In genomic region chr1:24119859-24120756, GRCh38 we compare ENCODE assay signal across 10 cellular contexts. TPM values are rescaled to one million over a fixed set of nuclear protein-coding genes. Genes with fewer than 3 reads are reported as not detected.
DNase-seq lines count a peak whose midpoint lies in the region; ATAC-seq and TF ChIP-seq lines count a peak whose summit lies in the region.
"Had no signal": no experiment of that assay in that cellular context is flagged by ENCODE, and none has a peak within 500 bp of the region (broad histone marks: within the 10 kb centered on the region; RNA-seq: fewer than 3 reads in every experiment).

No MANE protein-coding gene starts in this region.

- CTCF ChIA-PET in Panc1 (lab: Charles Lee), result interaction anchor here (1.0 kb wide), 1 partner anchor 30 kb away, joined by 4 read pairs; no protein-coding TSS in a partner anchor

- in situ Hi-C loops in Panc1 (cut with HindIII; ENCODE audit: low pct_unique_long_range_greater_than_20kb, low sequenced_read_pairs), result no loop called here

- POLR2A ChIA-PET in Panc1 (lab: Charles Lee), result interaction anchor here (0.5 kb wide), 1 partner anchor 477 kb away, joined by 3 read pairs; no protein-coding TSS in a partner anchor

- intact Hi-C loops in Panc1 (cut with micrococcal nuclease; ENCODE audit: unreplicated experiment), result no loop called here
- intact Hi-C loops in right lobe of liver (cut with DNase I), result no loop called here
- intact Hi-C loops in testis (cut with DNase I; ENCODE audit: low total_unique reads), result no loop called here

- H3K27me3 ChIP-seq in Panc1 (ENCODE audit: control insufficient read depth, insufficient read depth, low read length) (no peaks in the 10 kb centered on the region), right lobe of liver (no peaks in the 10 kb centered on the region), testis (no peaks in the 10 kb centered on the region)

- 10% methylated on average over 4 of the region's 17 CpGs for WGBS in right lobe of liver (ENCODE audit: insufficient coverage, low coverage, low lambda C conversion rate, missing lambda C conversion rate)
- 39 to 64% methylated on average over 6 to 17 of the region's 17 CpGs for WGBS in testis, 2 donors

- ATAC-seq in Panc1 (peak; percentile 60; the same call in 1 of the 2 replicates), right lobe of liver (peak; percentile 79 to 91 (median 82)), HG02623 (IDR thresholded peaks at IDR 0.05; ENCODE audit: unreplicated experiment) (no peak)
- ATAC-seq: activated CD8-positive, alpha-beta T cell treated with anti-CD3 and anti-CD28 coated beads for 36 hours; naive thymus-derived CD8-positive, alpha-beta T cell had no signal

- TF ChIP-seq CTCF in Panc1 (IDR thresholded peaks at IDR 0.05) (no peak), epithelial cell of esophagus (IDR thresholded peaks at IDR 0.05; ENCODE audit: insufficient read depth, low read depth, low read length, missing control alignments) (no peak), right lobe of liver (IDR thresholded peaks at IDR 0.05) (no peak), testis (IDR thresholded peaks at IDR 0.05) (no peak)

- H3K9me3 ChIP-seq in Panc1 (ENCODE audit: control insufficient read depth, insufficient read depth, low read depth, low read length) (no peaks in the 10 kb centered on the region), right lobe of liver (no peaks in the 10 kb centered on the region), testis (no peaks in the 10 kb centered on the region)

- DNase-seq in Panc1 (ENCODE audit: low read depth, low spot score), result no peak
- peak; percentile 98 for DNase-seq in epithelial cell of esophagus (ENCODE audit: low read depth)
- peak; percentile 56 to 81 (median 80) for DNase-seq in right lobe of liver
- DNase-seq in testis, result peak; percentile 91
- DNase-seq in NCI-H82 treated with DMSO at 0.1 percent for 48 hours (lab: John Stamatoyannopoulos, UW; ENCODE audit: unreplicated experiment), result no peak
- DNase-seq in medulla oblongata (ENCODE audit: extremely low spot score), result no peak
- DNase-seq: activated CD8-positive, alpha-beta T cell treated with anti-CD3 and anti-CD28 coated beads for 36 hours; naive thymus-derived CD8-positive, alpha-beta T cell had no signal

- H3K4me1 ChIP-seq in Panc1 (ENCODE audit: control insufficient read depth, insufficient read depth, low read length) (no peaks in the 10 kb centered on the region; the same call in 1 of the 2 replicates), right lobe of liver (peaks cover 0 to 25% (median 9%) of the 10 kb centered on the region in 4 donors), testis (peaks cover 27% of the 10 kb centered on the region)

- TF ChIP-seq POLR2A in right lobe of liver (IDR thresholded peaks at IDR 0.05), result peak; percentile 11
- TF ChIP-seq POLR2A in testis (IDR thresholded peaks at IDR 0.05), result no peak

- H3K27ac ChIP-seq in Panc1 (ENCODE audit: low read length) (no peak overlapping the region), right lobe of liver (peak overlapping the region in 1 of 3 donors; percentile 36), testis (peak overlapping the region; percentile 57 to 72)

- H3K4me3 ChIP-seq in Panc1 (ENCODE audit: low read depth in 2 of 2, low read length in 2 of 2) (no peak overlapping the region), epithelial cell of esophagus (ENCODE audit: low read length) (no peak overlapping the region), right lobe of liver (no peak overlapping the region), testis (no peak overlapping the region)

- no TSS peak for BruUV-seq in Panc1 (replicated peaks; lab: Mats Ljungman, UMichigan)

- no peaks in the 10 kb centered on the region for H3K36me3 ChIP-seq in Panc1 (ENCODE audit: control insufficient read depth, insufficient read depth, low read length)
- H3K36me3 ChIP-seq in right lobe of liver, result no peaks in the 10 kb centered on the region
- H3K36me3 ChIP-seq in testis (ENCODE audit: low read depth, missing control alignments), result no peaks in the 10 kb centered on the region

RNA-seq across cellular contexts. Expression of gene MYOM3, which starts 8.2 kb away (rescaled TPM):
- total RNA-seq in Panc1 (2021; ENCODE audit: unreplicated experiment), result 0.05 TPM
- polyA plus RNA-seq in Panc1 (2012; ENCODE audit: insufficient read length), result not detected
- total RNA-seq in right lobe of liver, result under 1 TPM; 0.04 to 0.37 (median 0.13) TPM
- total RNA-seq in testis, result 10 to 100 TPM; 26.8 to 39.5 TPM
- 22.4 TPM for polyA plus RNA-seq in testis (ENCODE audit: insufficient read depth, low read depth, low replicate concordance)
- total RNA-seq: activated CD8-positive, alpha-beta T cell treated with anti-CD3 and anti-CD28 coated beads for 36 hours; naive thymus-derived CD8-positive, alpha-beta T cell; SK-MEL-5 had no signal
- polyA plus RNA-seq: naive thymus-derived CD8-positive, alpha-beta T cell had no signal

RNA-seq across cellular contexts. Expression of gene IL22RA1, which starts 22.8 kb away (rescaled TPM):
- total RNA-seq in Panc1 (2021; ENCODE audit: unreplicated experiment) (1.1 TPM), right lobe of liver (1 to 10 TPM; 1.8 to 4.5 (median 2.8) TPM), testis (under 1 TPM; 0.31 to 0.93 TPM)
- 1.8 TPM for polyA plus RNA-seq in Panc1 (2012; ENCODE audit: insufficient read length)
- 0.95 TPM for polyA plus RNA-seq in testis (ENCODE audit: insufficient read depth, low read depth, low replicate concordance)
- total RNA-seq: activated CD8-positive, alpha-beta T cell treated with anti-CD3 and anti-CD28 coated beads for 36 hours; naive thymus-derived CD8-positive, alpha-beta T cell had no signal
- polyA plus RNA-seq: naive thymus-derived CD8-positive, alpha-beta T cell had no signal

Comparison
In these comparisons a context has a peak if more than half of its experiments do, and no peak if none do; other contexts are left out.
1. DNase-seq: peak in epithelial cell of esophagus (single experiment), right lobe of liver (3 of 3) and testis (single experiment); none in Panc1 (single experiment), NCI-H82 treated with DMSO at 0.1 percent for 48 hours (single experiment) and medulla oblongata (single experiment).
2. RNA of gene MYOM3, which starts 8.2 kb away (total RNA-seq): 26.8 to 39.5 TPM in testis; 0.04 to 0.37 TPM in right lobe of liver and 0.05 TPM in Panc1 (single experiment); every median in the first group is over 10 times any median in the second.